ENCODE assay signal across 11 cellular contexts in genomic region chr2:205070889-205071288, GRCh38.
"Had no signal": no experiment of that assay in that cellular context is flagged by ENCODE, and none has a peak within 500 bp of the region (broad histone marks: within the 10 kb centered on the region; RNA-seq: fewer than 3 reads in every experiment).

No MANE protein-coding gene starts in this region.

- H3K4me3 ChIP-seq: GM23248, GM23338, HAP-1 had no signal

- DNase-seq: GM23248, GOT3, H7, H9, HCEC 1CT, HFFc6 had no signal

- H3K9ac ChIP-seq: GM23248 had no signal

- H2AFZ ChIP-seq: GM23248, GM23338 had no signal

- H3K36me3 ChIP-seq: HAP-1 had no signal

- H3K4me2 ChIP-seq: GM23338 had no signal

- ATAC-seq: GM23338, HCT116 had no signal

- H3K9me3 ChIP-seq: HAP-1 had no signal

- H3K27ac Mint-ChIP-seq: GM23338, HFFc6 had no signal

- H3K27ac ChIP-seq: GM23248 had no signal

- H3K4me3 Mint-ChIP-seq: GM23338, H9, HFFc6 had no signal

- FAIRE-seq: H1, H54 had no signal

- H3K9me3 Mint-ChIP-seq: GM23338, H9, HFFc6 had no signal
